36 cellular contexts compared by ENCODE assay signal in genomic region chr2:220159738-220160137, GRCh38.
DNase-seq lines count a peak whose midpoint lies in the region; ATAC-seq, FAIRE-seq and TF ChIP-seq lines count a peak whose summit lies in the region.
"Had no signal": no experiment of that assay in that cellular context is flagged by ENCODE, and none has a peak within 500 bp of the region (broad histone marks: within the 10 kb centered on the region; RNA-seq: fewer than 3 reads in every experiment).

No MANE protein-coding gene starts in this region.

- CTCF ChIA-PET in HepG2 (lab: Yijun Ruan, JAX; ENCODE audit: low intra/inter-chr PET ratio, low total read pairs) = no interaction called here
- CTCF ChIA-PET in Caco-2 (lab: Charles Lee) = no interaction called here
- CTCF ChIA-PET in HEK293 (lab: Yijun Ruan, JAX) = no interaction called here

- intact Hi-C loops in HepG2 (cut with micrococcal nuclease; ENCODE audit: unreplicated experiment) (no loop called here), right lobe of liver (cut with DNase I) (no loop called here), Caco-2 (cut with micrococcal nuclease; ENCODE audit: unreplicated experiment) (loop anchor here (10.0 kb wide), 1 partner anchor 185 kb away; no protein-coding TSS in a partner anchor), pancreas (cut with DNase I) (loop anchor here in 1 of 3 donors (10.0 kb wide), 1 partner anchor 1415 kb away; the partner anchor contains the start of gene EPHA4)

- H3K4me1 Mint-ChIP-seq in stimulated activated naive CD8-positive, alpha-beta T cell treated with anti-CD3 and anti-CD28 coated beads, Interleukin-15, Interleukin-2, amounts not matched to agents 100 ng/mL and 50 ng/mL, for 24 hours (ENCODE audit: low read depth) = no peaks in the 10 kb centered on the region
- H3K4me1 Mint-ChIP-seq in Caco-2 (ENCODE audit: low read depth, unreplicated experiment) = peaks cover 14% of the 10 kb centered on the region
- H3K4me1 Mint-ChIP-seq in endothelial cell (ENCODE audit: unreplicated experiment) = no peaks in the 10 kb centered on the region
- H3K4me1 Mint-ChIP-seq: B cell; CD14-positive monocyte; CD4-positive, alpha-beta memory T cell; CD4-positive, CD25-positive, alpha-beta regulatory T cell; CD8-positive, alpha-beta memory T cell had no signal

- TF ChIP-seq EP300 in HepG2 (IDR thresholded peaks at IDR 0.05; ENCODE audit: low read depth in 2 of 2, low read length in 2 of 2) (no peak), HepG2 (CRISPR knock-in tag; IDR thresholded peaks at IDR 0.05; ENCODE audit: borderline replicate concordance) (no peak)

- H3K27ac ChIP-seq in HepG2 (ENCODE audit: extremely low read length, insufficient read depth, low read length) (no peak overlapping the region), right lobe of liver (no peak overlapping the region), HEK293 (ENCODE audit: extremely low read depth, low read depth, low read length) (no peak overlapping the region), pancreas (no peak overlapping the region)
- H3K27ac ChIP-seq: 22Rv1; A549; BLaER1; BLaER1 treated with 17β-estradiol and CSF1 and Interleukin-3, amounts not matched to agents 10 nM and 100 nM; C4-2B had no signal

- H3K4me3 ChIP-seq in HepG2 (replicated peaks in 1 of 3; ENCODE audit: insufficient read depth in 1 of 3, low read depth in 2 of 3, low read length in 3 of 3) = no peak overlapping the region
- no peak overlapping the region for H3K4me3 ChIP-seq in right lobe of liver
- no peak overlapping the region for H3K4me3 ChIP-seq in Caco-2 (ENCODE audit: low read depth, low read length)
- H3K4me3 ChIP-seq in HEK293 (ENCODE audit: low read depth, low read length) = no peak overlapping the region
- no peak overlapping the region for H3K4me3 ChIP-seq in pancreas
- H3K4me3 ChIP-seq: A549; BLaER1; BLaER1 treated with 17β-estradiol and CSF1 and Interleukin-3, amounts not matched to agents 10 nM and 100 nM had no signal

- DNase-seq in HepG2 (ENCODE audit: low spot score) = no peak
- DNase-seq in right lobe of liver = no peak
- no peak for DNase-seq in stimulated activated naive CD8-positive, alpha-beta T cell treated with anti-CD3 and anti-CD28 coated beads, Interleukin-15, Interleukin-2, amounts not matched to agents 100 U/mL and 50 U/mL, for 24 hours
- DNase-seq in Caco-2 = no peak
- DNase-seq in endothelial cell (ENCODE audit: low spot score) = no peak
- no peak for DNase-seq in pancreas
- DNase-seq: 8988T; ACHN; AML-193; BE2C; C1 segment of cervical spinal cord; Calu3; CD4-positive, alpha-beta memory T cell; CD4-positive, alpha-beta T cell; CD4-positive, CD25-positive, alpha-beta regulatory T cell; CD8-positive, alpha-beta memory T cell; CD8-positive, alpha-beta T cell; COR-L47; DMS 273 treated with DMSO at 0.1 percent for 48 hours; DMS153; DMS53; DMS79; DMS79 treated with DMSO at 0.1 percent for 48 hours; DND-41; EL had no signal

- H3K4me1 ChIP-seq in HepG2 (ENCODE audit: insufficient read depth, low read length) (no peaks in the 10 kb centered on the region), right lobe of liver (no peaks in the 10 kb centered on the region), Caco-2 (peaks cover 14% of the 10 kb centered on the region), HEK293 (ENCODE audit: control insufficient read depth, insufficient read depth, low read length) (no peaks in the 10 kb centered on the region), pancreas (no peaks in the 10 kb centered on the region)
- H3K4me1 ChIP-seq: A549; BE2C; BLaER1; BLaER1 treated with 17β-estradiol and CSF1 and Interleukin-3, amounts not matched to agents 10 nM and 100 nM had no signal

- FAIRE-seq in HepG2 (lab: Jason Lieb, UNC) = no peak
- no peak for FAIRE-seq in pancreas (lab: Jason Lieb, UNC)
- FAIRE-seq: A204.1, A549, D721Med had no signal

- H4K20me1 ChIP-seq in HepG2 (ENCODE audit: insufficient read depth, low read length) = no peaks in the 10 kb centered on the region
- H4K20me1 ChIP-seq: BLaER1; BLaER1 treated with 17β-estradiol and CSF1 and Interleukin-3, amounts not matched to agents 10 nM and 100 nM had no signal

- 40% methylated on average over 2 of the region's 2 CpGs for WGBS in HepG2 (ENCODE audit: low lambda C conversion rate)
- 62% methylated on average over 2 of the region's 2 CpGs for WGBS in right lobe of liver (ENCODE audit: insufficient coverage, low coverage, low lambda C conversion rate, missing lambda C conversion rate)
- WGBS in pancreas, 2 donors = 76 to 78% methylated on average over 2 of the region's 2 CpGs

- H3K36me3 ChIP-seq in HepG2 (replicated peaks in 1 of 2; ENCODE audit: control insufficient read depth in 1 of 2, insufficient read depth in 2 of 2, low read length in 2 of 2) (no peaks in the 10 kb centered on the region), right lobe of liver (no peaks in the 10 kb centered on the region), Caco-2 (ENCODE audit: control insufficient read depth, insufficient read depth, low read length) (no peaks in the 10 kb centered on the region), HEK293 (ENCODE audit: control insufficient read depth in 2 of 2, insufficient read depth in 1 of 2, low read length in 2 of 2) (no peaks in the 10 kb centered on the region), pancreas (no peaks in the 10 kb centered on the region)
- H3K36me3 ChIP-seq: BE2C; BLaER1; BLaER1 treated with 17β-estradiol and CSF1 and Interleukin-3, amounts not matched to agents 10 nM and 100 nM had no signal

- H3K27ac Mint-ChIP-seq in stimulated activated naive CD8-positive, alpha-beta T cell treated with anti-CD3 and anti-CD28 coated beads, Interleukin-15, Interleukin-2, amounts not matched to agents 100 ng/mL and 50 ng/mL, for 24 hours = peak overlapping the region; percentile 8
- H3K27ac Mint-ChIP-seq in Caco-2 (ENCODE audit: unreplicated experiment) = peak overlapping the region; percentile 13
- no peak overlapping the region for H3K27ac Mint-ChIP-seq in endothelial cell (ENCODE audit: unreplicated experiment)
- H3K27ac Mint-ChIP-seq: B cell; CD14-positive monocyte; CD4-positive, alpha-beta memory T cell; CD4-positive, alpha-beta T cell; CD4-positive, CD25-positive, alpha-beta regulatory T cell; CD8-positive, alpha-beta memory T cell; CD8-positive, alpha-beta T cell had no signal

- H3K36me3 Mint-ChIP-seq in stimulated activated naive CD8-positive, alpha-beta T cell treated with anti-CD3 and anti-CD28 coated beads, Interleukin-15, Interleukin-2, amounts not matched to agents 100 ng/mL and 50 ng/mL, for 24 hours (ENCODE audit: low read depth) = no peaks in the 10 kb centered on the region
- H3K36me3 Mint-ChIP-seq in Caco-2 (ENCODE audit: insufficient read depth, unreplicated experiment) (no peaks in the 10 kb centered on the region), endothelial cell (ENCODE audit: low read depth, unreplicated experiment) (no peaks in the 10 kb centered on the region)
- H3K36me3 Mint-ChIP-seq: CD14-positive monocyte; CD4-positive, alpha-beta memory T cell; CD4-positive, CD25-positive, alpha-beta regulatory T cell; CD8-positive, alpha-beta memory T cell; CD8-positive, alpha-beta T cell had no signal

- H2AFZ ChIP-seq in HepG2 (ENCODE audit: low read length) = no peak overlapping the region

- H3K9me3 Mint-ChIP-seq in stimulated activated naive CD8-positive, alpha-beta T cell treated with anti-CD3 and anti-CD28 coated beads, Interleukin-15, Interleukin-2, amounts not matched to agents 100 ng/mL and 50 ng/mL, for 24 hours = no peaks in the 10 kb centered on the region
- H3K9me3 Mint-ChIP-seq in Caco-2 (ENCODE audit: unreplicated experiment) (peaks cover 11% of the 10 kb centered on the region), endothelial cell (ENCODE audit: unreplicated experiment) (no peaks in the 10 kb centered on the region)
- H3K9me3 Mint-ChIP-seq: CD8-positive, alpha-beta T cell had no signal

- no peak overlapping the region for H3K4me3 Mint-ChIP-seq in stimulated activated naive CD8-positive, alpha-beta T cell treated with anti-CD3 and anti-CD28 coated beads, Interleukin-15, Interleukin-2, amounts not matched to agents 100 ng/mL and 50 ng/mL, for 24 hours
- H3K4me3 Mint-ChIP-seq in Caco-2 (ENCODE audit: unreplicated experiment) = no peak overlapping the region
- H3K4me3 Mint-ChIP-seq in endothelial cell (ENCODE audit: unreplicated experiment) = no peak overlapping the region
- H3K4me3 Mint-ChIP-seq: B cell; CD14-positive monocyte; CD4-positive, alpha-beta memory T cell; CD4-positive, alpha-beta T cell; CD4-positive, CD25-positive, alpha-beta regulatory T cell; CD8-positive, alpha-beta memory T cell; CD8-positive, alpha-beta T cell had no signal

- TF ChIP-seq CTCF in HepG2 (CRISPR knock-in tag; IDR thresholded peaks at IDR 0.05) (no peak), right lobe of liver (IDR thresholded peaks at IDR 0.05) (no peak), Caco-2 (IDR thresholded peaks at IDR 0.05; ENCODE audit: insufficient read depth in 1 of 2, low read depth in 1 of 2, low read length in 1 of 2, severe bottlenecking in 1 of 2, unreplicated experiment in 1 of 2) (no peak), HEK293 (tag by site-specific recombination; IDR thresholded peaks at IDR 0.05) (no peak), endothelial cell (IDR thresholded peaks at IDR 0.05; ENCODE audit: unreplicated experiment) (no peak), pancreas (IDR thresholded peaks at IDR 0.05) (no peak)

- no peak for TF ChIP-seq RAD21 in HepG2 (CRISPR knock-in tag; IDR thresholded peaks at IDR 0.05)

- no peaks in the 10 kb centered on the region for H3K27me3 Mint-ChIP-seq in stimulated activated naive CD8-positive, alpha-beta T cell treated with anti-CD3 and anti-CD28 coated beads, Interleukin-15, Interleukin-2, amounts not matched to agents 100 ng/mL and 50 ng/mL, for 24 hours
- H3K27me3 Mint-ChIP-seq in Caco-2 (ENCODE audit: insufficient read depth, unreplicated experiment) (no peaks in the 10 kb centered on the region), endothelial cell (ENCODE audit: unreplicated experiment) (peaks cover 3% of the 10 kb centered on the region)
- H3K27me3 Mint-ChIP-seq: B cell; CD4-positive, alpha-beta memory T cell; CD4-positive, CD25-positive, alpha-beta regulatory T cell; CD8-positive, alpha-beta memory T cell had no signal

- BruUV-seq in HepG2 (replicated peaks; lab: Mats Ljungman, UMichigan) (no TSS peak), Caco-2 (replicated peaks; lab: Mats Ljungman, UMichigan) (no TSS peak)

- in situ Hi-C loops in HepG2 (cut with HindIII; ENCODE audit: extremely low pct_ligation_motif_present, low pct_unique_long_range_greater_than_20kb) = loop anchor here (25.0 kb wide), 1 partner anchor 1403 kb away; the partner anchor contains the start of gene EPHA4

- H3K9me3 ChIP-seq in HepG2 (ENCODE audit: low read length) (no peaks in the 10 kb centered on the region), right lobe of liver (no peaks in the 10 kb centered on the region), Caco-2 (no peaks in the 10 kb centered on the region), HEK293 (ENCODE audit: control insufficient read depth, insufficient read depth, low read depth, low read length) (no peaks in the 10 kb centered on the region), pancreas (no peaks in the 10 kb centered on the region)
- H3K9me3 ChIP-seq: BE2C, BLaER1 had no signal

- TF ChIP-seq POLR2A in HepG2 (IDR thresholded peaks at IDR 0.05; ENCODE audit: insufficient read depth in 1 of 2, low read depth in 2 of 2, low read length in 2 of 2) (no peak), right lobe of liver (IDR thresholded peaks at IDR 0.05) (no peak)

- H3K9ac ChIP-seq in HepG2 (ENCODE audit: insufficient read depth, low read depth, low read length) = no peak overlapping the region
- H3K9ac ChIP-seq: BLaER1; BLaER1 treated with 17β-estradiol and CSF1 and Interleukin-3, amounts not matched to agents 10 nM and 100 nM had no signal

- ATAC-seq in HepG2 = no peak
- ATAC-seq in right lobe of liver = no peak
- no peak for ATAC-seq in stimulated activated naive CD8-positive, alpha-beta T cell treated with anti-CD3 and anti-CD28 coated beads, Interleukin-15, Interleukin-2, amounts not matched to agents 100 U/mL and 50 U/mL, for 24 hours
- ATAC-seq in pancreas = no peak
- ATAC-seq: A549; CD8-positive, alpha-beta T cell had no signal

- no peaks in the 10 kb centered on the region for H3K27me3 ChIP-seq in HepG2 (ENCODE audit: control insufficient read depth in 1 of 2, insufficient read depth in 2 of 2, low read length in 2 of 2)
- H3K27me3 ChIP-seq in right lobe of liver = no peaks in the 10 kb centered on the region
- H3K27me3 ChIP-seq in Caco-2 (replicated peaks; ENCODE audit: control insufficient read depth, insufficient read depth, low read length) = no peaks in the 10 kb centered on the region
- H3K27me3 ChIP-seq in pancreas = no peaks in the 10 kb centered on the region
- H3K27me3 ChIP-seq: BE2C; BLaER1; BLaER1 treated with 17β-estradiol and CSF1 and Interleukin-3, amounts not matched to agents 10 nM and 100 nM had no signal

- POLR2A ChIA-PET in HepG2 (lab: Yijun Ruan, JAX) (no interaction called here), Caco-2 (lab: Charles Lee) (no interaction called here), HEK293 (lab: Yijun Ruan, JAX) (no interaction called here)

- H3K4me2 ChIP-seq in HepG2 (ENCODE audit: low read depth, low read length) = no peak overlapping the region
- H3K4me2 ChIP-seq: A549; BLaER1; BLaER1 treated with 17β-estradiol and CSF1 and Interleukin-3, amounts not matched to agents 10 nM and 100 nM had no signal

- no peaks in the 10 kb centered on the region for H3K79me2 ChIP-seq in HepG2 (ENCODE audit: insufficient read depth, low read length)
